ENCODE assay signal across 30 cellular contexts in the genomic region with DNA sequence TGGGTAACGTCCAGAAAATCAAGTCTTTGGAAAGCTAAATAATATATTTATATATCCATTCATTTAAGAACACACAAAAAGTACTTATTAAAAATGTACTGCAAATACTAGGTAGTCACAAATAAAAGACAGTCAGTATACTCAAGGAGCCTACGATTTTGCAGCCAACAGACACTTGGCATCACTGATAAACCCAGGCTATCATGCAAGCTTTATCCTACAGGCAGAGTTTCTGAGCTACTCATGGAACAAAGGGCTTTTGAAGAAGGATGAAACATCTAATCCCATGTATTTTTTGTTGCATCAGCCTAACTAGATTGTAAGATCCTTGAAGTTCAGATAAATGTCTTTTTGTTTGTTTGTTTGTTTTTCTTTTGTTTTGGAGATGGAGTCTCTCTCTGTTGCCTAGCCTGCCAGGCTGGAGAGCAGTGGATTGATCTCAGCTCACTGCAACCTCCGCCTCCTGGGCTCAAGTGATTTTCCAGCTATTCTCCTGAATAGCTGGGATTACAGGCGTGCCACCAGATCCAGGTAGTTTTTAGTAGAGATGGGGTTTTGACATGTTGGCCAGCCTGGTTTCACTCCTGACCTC.
"Had no signal": no experiment of that assay in that cellular context is flagged by ENCODE, and none has a peak within 500 bp of the region (broad histone marks: within the 10 kb centered on the region; RNA-seq: fewer than 3 reads in every experiment).

No MANE protein-coding gene starts in this region.

- H3K9ac ChIP-seq: parathyroid adenoma had no signal

- H3K4me3 Mint-ChIP-seq: activated CD4-positive, alpha-beta memory T cell treated with anti-CD3 and anti-CD28 coated beads, Interleukin-2, amount 10 ng/mL, durations not matched to agents 7 days and 5 days; activated CD4-positive, alpha-beta T cell treated with anti-CD3 and anti-CD28 coated beads, Interleukin-2, amount 10 ng/mL, durations not matched to agents 7 days and 5 days; activated naive CD4-positive, alpha-beta T cell treated with anti-CD3 and anti-CD28 coated beads, Interleukin-2, amount 50 U/mL, for 24 hours; activated naive CD8-positive, alpha-beta T cell treated with anti-CD3 and anti-CD28 coated beads, Interleukin-2, amount 50 U/mL, for 24 hours; activated T-cell treated with anti-CD3 and anti-CD28 coated beads, Interleukin-2, amount 50 U/mL, for 4 hours; activated T-helper 17 cell treated with anti-CD3 and anti-CD28 coated beads, Interleukin-2, amount 50 U/mL, for 72 hours; central memory CD8-positive, alpha-beta T cell; dendritic cell treated with granulocyte-macrophage colony-stimulating factor and Interleukin-4, amounts not matched to agents 40 ng/mL and 50 ng/mL, for 4 days; neural crest cell; stimulated activated memory B cell treated with anti-CD40 and anti-IgM and Interleukin-4, amounts not matched to agents 10 μg/mL and 1 μg/mL and 100 μg/mL, for 72 hours; stimulated activated naive CD8-positive, alpha-beta T cell treated with anti-CD3 and anti-CD28 coated beads, Interleukin-15, amount 100 ng/mL, for 72 hours; type B pancreatic cell had no signal

- H3K36me3 Mint-ChIP-seq: activated naive CD4-positive, alpha-beta T cell treated with anti-CD3 and anti-CD28 coated beads, Interleukin-2, amount 50 U/mL, for 24 hours; naive thymus-derived CD4-positive, alpha-beta T cell; stimulated activated memory B cell treated with anti-CD40 and anti-IgM and Interleukin-4, amounts not matched to agents 10 μg/mL and 1 μg/mL and 100 μg/mL, for 72 hours; type B pancreatic cell had no signal

- H3K4me1 Mint-ChIP-seq: activated CD4-positive, alpha-beta memory T cell treated with anti-CD3 and anti-CD28 coated beads, Interleukin-2, amount 10 ng/mL, durations not matched to agents 7 days and 5 days; activated CD4-positive, alpha-beta T cell treated with anti-CD3 and anti-CD28 coated beads, Interleukin-2, amount 10 ng/mL, durations not matched to agents 7 days and 5 days; activated naive CD4-positive, alpha-beta T cell treated with anti-CD3 and anti-CD28 coated beads, Interleukin-2, amount 50 U/mL, for 24 hours; activated T-helper 17 cell treated with anti-CD3 and anti-CD28 coated beads, Interleukin-2, amount 50 U/mL, for 72 hours; central memory CD8-positive, alpha-beta T cell; neural crest cell; stimulated activated memory B cell treated with anti-CD40 and anti-IgM and Interleukin-4, amounts not matched to agents 10 μg/mL and 1 μg/mL and 100 μg/mL, for 72 hours; stimulated activated naive CD8-positive, alpha-beta T cell treated with anti-CD3 and anti-CD28 coated beads, Interleukin-15, amount 100 ng/mL, for 72 hours had no signal

- H3K27me3 ChIP-seq: esophagus squamous epithelium, right atrium auricular region, uterus had no signal

- DNase-seq: activated CD4-positive, alpha-beta memory T cell treated with anti-CD3 and anti-CD28 coated beads, Interleukin-2, amount 10 ng/mL, durations not matched to agents 7 days and 5 days; activated CD4-positive, alpha-beta T cell treated with anti-CD3 and anti-CD28 coated beads for 1 hour; activated CD4-positive, alpha-beta T cell treated with anti-CD3 and anti-CD28 coated beads, Interleukin-2, amount 10 ng/mL, durations not matched to agents 7 days and 5 days; activated CD8-positive, alpha-beta memory T cell treated with anti-CD3 and anti-CD28 coated beads, Interleukin-2, amount 50 U/mL, for 48 hours; activated naive CD8-positive, alpha-beta T cell treated with anti-CD3 and anti-CD28 coated beads, Interleukin-2, amount 50 U/mL, for 24 hours; activated T-cell treated with anti-CD3 and anti-CD28 coated beads, Interleukin-2, amount 50 U/mL, for 4 hours; amygdala; esophagus squamous epithelium; glutamatergic neuron; midbrain; naive thymus-derived CD4-positive, alpha-beta T cell; occipital lobe; stimulated activated CD4-positive, alpha-beta T cell treated with anti-CD3 and anti-CD28 coated beads, Interleukin-1b, Interleukin-23, amount 100 ng/mL, for 48 hours; stimulated activated CD4-positive, alpha-beta T cell treated with anti-CD3 and anti-CD28 coated beads, Interleukin-4, amount 100 ng/mL, for 4 hours; stimulated activated CD8-positive, alpha-beta memory T cell treated with anti-CD3 and anti-CD28 coated beads, Interleukin-4, amount 100 ng/mL, for 48 hours; stimulated activated naive CD8-positive, alpha-beta T cell treated with anti-CD3 and anti-CD28 coated beads, Interleukin-15, amount 100 ng/mL, for 72 hours; substantia nigra; T1000; uterus; WERI-Rb-1 had no signal

- H2AFZ ChIP-seq: parathyroid adenoma had no signal

- H3K9me3 Mint-ChIP-seq: activated CD4-positive, alpha-beta memory T cell treated with anti-CD3 and anti-CD28 coated beads, Interleukin-2, amount 10 ng/mL, durations not matched to agents 7 days and 5 days; activated CD4-positive, alpha-beta T cell treated with anti-CD3 and anti-CD28 coated beads, Interleukin-2, amount 10 ng/mL, durations not matched to agents 7 days and 5 days; activated naive CD4-positive, alpha-beta T cell treated with anti-CD3 and anti-CD28 coated beads, Interleukin-2, amount 50 U/mL, for 24 hours; activated naive CD8-positive, alpha-beta T cell treated with anti-CD3 and anti-CD28 coated beads, Interleukin-2, amount 50 U/mL, for 24 hours; activated T-cell treated with anti-CD3 and anti-CD28 coated beads, Interleukin-2, amount 50 U/mL, for 4 hours; activated T-helper 17 cell treated with anti-CD3 and anti-CD28 coated beads, Interleukin-2, amount 50 U/mL, for 72 hours; central memory CD8-positive, alpha-beta T cell; dendritic cell treated with granulocyte-macrophage colony-stimulating factor and Interleukin-4, amounts not matched to agents 40 ng/mL and 50 ng/mL, for 4 days; neural crest cell; stimulated activated memory B cell treated with anti-CD40 and anti-IgM and Interleukin-4, amounts not matched to agents 10 μg/mL and 1 μg/mL and 100 μg/mL, for 72 hours; stimulated activated naive CD8-positive, alpha-beta T cell treated with anti-CD3 and anti-CD28 coated beads, Interleukin-15, amount 100 ng/mL, for 72 hours; type B pancreatic cell had no signal

- H3K4me2 ChIP-seq: smooth muscle cell had no signal

- H3K9me3 ChIP-seq: esophagus squamous epithelium, right atrium auricular region, uterus had no signal

- H3K27ac ChIP-seq: esophagus squamous epithelium, parathyroid adenoma, right atrium auricular region, uterus, WERI-Rb-1 had no signal

- H3K27ac Mint-ChIP-seq: activated CD4-positive, alpha-beta memory T cell treated with anti-CD3 and anti-CD28 coated beads, Interleukin-2, amount 10 ng/mL, durations not matched to agents 7 days and 5 days; activated CD4-positive, alpha-beta T cell treated with anti-CD3 and anti-CD28 coated beads, Interleukin-2, amount 10 ng/mL, durations not matched to agents 7 days and 5 days; activated naive CD4-positive, alpha-beta T cell treated with anti-CD3 and anti-CD28 coated beads, Interleukin-2, amount 50 U/mL, for 24 hours; activated naive CD8-positive, alpha-beta T cell treated with anti-CD3 and anti-CD28 coated beads, Interleukin-2, amount 50 U/mL, for 24 hours; activated T-helper 17 cell treated with anti-CD3 and anti-CD28 coated beads, Interleukin-2, amount 50 U/mL, for 72 hours; dendritic cell treated with granulocyte-macrophage colony-stimulating factor and Interleukin-4, amounts not matched to agents 40 ng/mL and 50 ng/mL, for 4 days; naive thymus-derived CD4-positive, alpha-beta T cell; stimulated activated memory B cell treated with anti-CD40 and anti-IgM and Interleukin-4, amounts not matched to agents 10 μg/mL and 1 μg/mL and 100 μg/mL, for 72 hours; stimulated activated naive CD8-positive, alpha-beta T cell treated with anti-CD3 and anti-CD28 coated beads, Interleukin-15, amount 100 ng/mL, for 72 hours; type B pancreatic cell had no signal

- H3K4me1 ChIP-seq: esophagus squamous epithelium, parathyroid adenoma, right atrium auricular region, uterus had no signal

- H3K36me3 ChIP-seq: esophagus squamous epithelium, right atrium auricular region, uterus, WERI-Rb-1 had no signal

- H3K4me3 ChIP-seq: esophagus squamous epithelium, right atrium auricular region, smooth muscle cell, uterus had no signal

- H3K79me2 ChIP-seq: parathyroid adenoma had no signal
